8 cellular contexts compared by ENCODE assay signal in the genomic region with DNA sequence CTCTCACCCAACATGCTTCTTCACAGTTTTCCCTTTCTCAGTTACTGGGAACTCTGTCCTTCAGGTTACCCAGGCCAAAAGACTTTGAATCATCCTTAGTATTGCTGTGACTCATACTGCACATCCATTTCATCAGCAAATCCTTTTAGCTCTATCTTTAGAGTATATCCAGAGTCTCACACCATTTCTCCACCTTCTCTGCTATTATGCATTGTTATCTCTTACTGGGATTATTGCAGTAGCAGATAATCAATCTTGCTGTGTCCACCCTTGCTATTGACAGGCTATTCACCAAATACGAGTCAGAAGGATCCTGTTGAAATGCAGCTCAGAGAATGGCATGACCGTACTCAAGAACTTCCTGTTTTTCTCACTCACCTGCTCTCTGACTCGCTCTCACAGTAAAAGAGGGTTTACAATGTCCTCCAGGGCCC. TPM values are rescaled to one million over a fixed set of nuclear protein-coding genes. Genes with fewer than 3 reads are reported as not detected.
DNase-seq lines count a peak whose midpoint lies in the region; ATAC-seq, FAIRE-seq and TF ChIP-seq lines count a peak whose summit lies in the region.

No MANE protein-coding gene starts in this region.

- ATAC-seq in GM19468 (IDR thresholded peaks at IDR 0.05; ENCODE audit: extremely low read depth, unreplicated experiment) (peak; percentile 45), HG03442 (IDR thresholded peaks at IDR 0.05; ENCODE audit: unreplicated experiment) (peak; percentile 73), HepG2 (no peak), left ventricle myocardium superior (no peak)

- H3K4me2 ChIP-seq in SU-DHL-6 (ENCODE audit: low read depth, low read length, poor library complexity, severe bottlenecking), result no peak overlapping the region
- H3K4me2 ChIP-seq in HepG2 (ENCODE audit: low read depth, low read length), result no peak overlapping the region

- TF ChIP-seq EP300 in HepG2 (IDR thresholded peaks at IDR 0.05; ENCODE audit: low read depth in 2 of 2, low read length in 2 of 2) (no peak), HepG2 (CRISPR knock-in tag; IDR thresholded peaks at IDR 0.05; ENCODE audit: borderline replicate concordance) (no peak)

- TF ChIP-seq POLR2A in HepG2 (IDR thresholded peaks at IDR 0.05; ENCODE audit: insufficient read depth in 1 of 2, low read depth in 2 of 2, low read length in 2 of 2), result no peak

- POLR2A ChIA-PET in HepG2 (lab: Yijun Ruan, JAX), result no interaction called here

- H2AFZ ChIP-seq in SU-DHL-6 (ENCODE audit: low read depth, low read length, severe bottlenecking) (peak overlapping the region; percentile 3), HepG2 (ENCODE audit: low read length) (no peak overlapping the region)

- H3K27ac ChIP-seq in SU-DHL-6 (ENCODE audit: low read depth, low read length) (no peak overlapping the region), HepG2 (ENCODE audit: extremely low read length, insufficient read depth, low read length) (no peak overlapping the region)

- DNase-seq in EL, result peak; percentile 78
- DNase-seq in HepG2 (ENCODE audit: low spot score), result peak; percentile 26
- DNase-seq in NCI-H82 (lab: John Stamatoyannopoulos, UW), result no peak
- no peak for DNase-seq in left ventricle myocardium superior
- DNase-seq in GOT3 (lab: John Stamatoyannopoulos, UW), result no peak

- H3K79me2 ChIP-seq in SU-DHL-6 (ENCODE audit: insufficient read depth, low read length), result no peaks in the 10 kb centered on the region
- H3K79me2 ChIP-seq in HepG2 (ENCODE audit: insufficient read depth, low read length), result no peaks in the 10 kb centered on the region

- no peaks in the 10 kb centered on the region for H3K36me3 ChIP-seq in SU-DHL-6 (ENCODE audit: low read length)
- peaks cover 0 to 2% of the 10 kb centered on the region in 2 experiments; a peak in 1 of 5 replicates for H3K36me3 ChIP-seq in HepG2 (replicated peaks in 1 of 2; ENCODE audit: control insufficient read depth in 1 of 2, insufficient read depth in 2 of 2, low read length in 2 of 2)

- H3K27me3 ChIP-seq in SU-DHL-6 (ENCODE audit: low read length) (no peaks in the 10 kb centered on the region), HepG2 (ENCODE audit: control insufficient read depth in 1 of 2, insufficient read depth in 2 of 2, low read length in 2 of 2) (no peaks in the 10 kb centered on the region)

- no peak for FAIRE-seq in HepG2 (lab: Jason Lieb, UNC)

- H3K9me3 ChIP-seq in SU-DHL-6 (ENCODE audit: insufficient read depth, low read length) (no peaks in the 10 kb centered on the region), HepG2 (ENCODE audit: low read length) (no peaks in the 10 kb centered on the region)

- CTCF ChIA-PET in HepG2 (lab: Yijun Ruan, JAX; ENCODE audit: low intra/inter-chr PET ratio, low total read pairs), result no interaction called here

- no peak for TF ChIP-seq RAD21 in HepG2 (CRISPR knock-in tag; IDR thresholded peaks at IDR 0.05)

- no peaks in the 10 kb centered on the region for H3K4me1 ChIP-seq in HepG2 (ENCODE audit: insufficient read depth, low read length)

- H4K20me1 ChIP-seq in SU-DHL-6 (ENCODE audit: low read depth, low read length), result no peaks in the 10 kb centered on the region
- no peaks in the 10 kb centered on the region for H4K20me1 ChIP-seq in HepG2 (ENCODE audit: insufficient read depth, low read length)

- no peak overlapping the region for H3K9ac ChIP-seq in SU-DHL-6 (ENCODE audit: low read length)
- H3K9ac ChIP-seq in HepG2 (ENCODE audit: insufficient read depth, low read depth, low read length), result no peak overlapping the region

- TF ChIP-seq CTCF in SU-DHL-6 (IDR thresholded peaks at IDR 0.05; ENCODE audit: insufficient read depth, low read length, poor library complexity, severe bottlenecking), result no peak
- TF ChIP-seq CTCF in HepG2 (CRISPR knock-in tag; IDR thresholded peaks at IDR 0.05), result no peak

- in situ Hi-C loops in HepG2 (cut with HindIII; ENCODE audit: extremely low pct_ligation_motif_present, low pct_unique_long_range_greater_than_20kb), result no loop called here

- whole genome bisulfite sequencing in HepG2 (ENCODE audit: low lambda C conversion rate), result 86% methylated on average over 3 of the region's 3 CpGs

- no peaks in the 10 kb centered on the region for H3F3A ChIP-seq in SU-DHL-6 (ENCODE audit: insufficient read depth)

- H3K9me2 ChIP-seq in SU-DHL-6 (replicated peaks; ENCODE audit: insufficient read depth, low read length), result no peaks in the 10 kb centered on the region

- intact Hi-C loops in HepG2 (cut with micrococcal nuclease; ENCODE audit: unreplicated experiment), result no loop called here
- intact Hi-C loops in left ventricle myocardium superior (cut with micrococcal nuclease), result no loop called here

- no TSS peak for BruUV-seq in HepG2 (replicated peaks; lab: Mats Ljungman, UMichigan)

- no peak overlapping the region for H3K4me3 ChIP-seq in SU-DHL-6 (ENCODE audit: insufficient read depth, low read length, poor library complexity, severe bottlenecking)
- no peak overlapping the region for H3K4me3 ChIP-seq in HepG2 (replicated peaks in 1 of 3; ENCODE audit: insufficient read depth in 1 of 3, low read depth in 2 of 3, low read length in 3 of 3)

TF ChIP-seq in HepG2, 621 proteins besides CTCF, POLR2A, EP300 and RAD21 (continues in another document):
- TF ChIP-seq ZNF281 (CRISPR knock-in tag; IDR thresholded peaks at IDR 0.05; ENCODE audit: borderline replicate concordance) (no peak), JARID2 (CRISPR knock-in tag; IDR thresholded peaks at IDR 0.05; ENCODE audit: insufficient replicate concordance) (no peak), U2AF1 (optimal IDR thresholded peaks at IDR 0.05; ENCODE audit: low read depth, low read length) (no peak), MEIS2 (CRISPR knock-in tag; IDR thresholded peaks at IDR 0.05) (no peak), ZNF775 (CRISPR knock-in tag; IDR thresholded peaks at IDR 0.05; ENCODE audit: borderline replicate concordance) (no peak), DR1 (CRISPR knock-in tag; IDR thresholded peaks at IDR 0.05) (no peak), BATF2 (CRISPR knock-in tag; IDR thresholded peaks at IDR 0.05) (no peak)

RNA-seq across cellular contexts. Expression of gene BCKDHB, which starts 57.3 kb away (rescaled TPM):
- total RNA-seq in HepG2 (2016; rRNA removed; fragmentation: Illumina TruSeq; extraction: Trizol) (13.6 and 17.0 TPM in 2 replicates), left ventricle myocardium superior (24.3 TPM)
- total RNA-seq in HepG2 (2016; cell fraction: cytosol; rRNA removed; fragmentation: Illumina TruSeq; extraction: Trizol; ENCODE audit: low read depth), result 3.3 and 5.4 TPM in 2 replicates
- total RNA-seq in HepG2 (2016; cell fraction: insoluble cytoplasmic fraction; rRNA removed; fragmentation: Illumina TruSeq; extraction: Trizol), result 13.3 and 15.8 TPM in 2 replicates
- total RNA-seq in HepG2 (2016; cell fraction: membrane; rRNA removed; fragmentation: Illumina TruSeq; extraction: Trizol), result 3.3 and 3.4 TPM in 2 replicates
- total RNA-seq in HepG2 (2016; cell fraction: nucleus; rRNA removed; fragmentation: Illumina TruSeq; extraction: Trizol), result 24.3 and 24.4 TPM in 2 replicates
- polyA plus RNA-seq in HepG2 (2011; rRNA removed), result 7.1 and 10.8 TPM in 2 replicates
- 5.0 and 7.0 TPM in 2 replicates for polyA plus RNA-seq in HepG2 (2011; cell fraction: cytosol; rRNA removed)
- polyA plus RNA-seq in HepG2 (2011; cell fraction: nucleus; rRNA removed), result 3.3 and 3.6 TPM in 2 replicates
- 4.7 and 6.3 TPM in 2 replicates for polyA plus RNA-seq in HepG2 (2012)
- polyA plus RNA-seq in HepG2 (2016; cell fraction: cytosol; fragmentation: Illumina TruSeq; extraction: Trizol; ENCODE audit: low read depth), result 1.2 and 1.4 TPM in 2 replicates
- polyA plus RNA-seq in HepG2 (2016; cell fraction: insoluble cytoplasmic fraction; fragmentation: Illumina TruSeq; extraction: Trizol; ENCODE audit: low read depth), result 19.7 and 20.6 TPM in 2 replicates
- polyA plus RNA-seq in HepG2 (2016; cell fraction: membrane; fragmentation: Illumina TruSeq; extraction: Trizol; ENCODE audit: low read depth), result 3.2 and 4.0 TPM in 2 replicates
- polyA plus RNA-seq in HepG2 (2016; cell fraction: nucleus; fragmentation: Illumina TruSeq; extraction: Trizol; ENCODE audit: insufficient read depth, low read depth), result 8.6 and 11.4 TPM in 2 replicates
- polyA minus RNA-seq in HepG2 (2011; rRNA and poly(A)+ RNA removed; ENCODE audit: low replicate concordance), result 4.7 and 5.4 TPM in 2 replicates
- polyA minus RNA-seq in HepG2 (2011; cell fraction: cytosol; rRNA and poly(A)+ RNA removed), result 4.5 and 5.4 TPM in 2 replicates
- polyA minus RNA-seq in HepG2 (2011; cell fraction: nucleus; rRNA and poly(A)+ RNA removed), result 21.6 and 28.8 TPM in 2 replicates

Comparison
In these comparisons a context has a peak if more than half of its experiments do, and no peak if none do; other contexts are left out.
1. DNase-seq: peak in EL (single experiment) and HepG2 (single experiment); none in NCI-H82 (single experiment), left ventricle myocardium superior (single experiment) and GOT3 (single experiment).
2. ATAC-seq: peak in GM19468 (single experiment) and HG03442 (single experiment); none in HepG2 (single experiment) and left ventricle myocardium superior (single experiment).